8 cellular contexts compared by ENCODE assay signal in genomic region chr3:160413613-160414248, GRCh38. TPM values are rescaled to one million over a fixed set of nuclear protein-coding genes. Genes with fewer than 3 reads are reported as not detected.
A peak's percentile ranks its signal among the peaks of the same experiment; 100 is the strongest.
DNase-seq lines count a peak whose midpoint lies in the region; ATAC-seq and TF ChIP-seq lines count a peak whose summit lies in the region.

No MANE protein-coding gene starts in this region.

- peak; percentile 83 for ATAC-seq in HG03103 (IDR thresholded peaks at IDR 0.05; ENCODE audit: low read depth, unreplicated experiment)

- DNase-seq in NCI-H510A treated with DMSO at 0.1 percent for 48 hours (lab: John Stamatoyannopoulos, UW) (peak; percentile 82), NCI-H510A (lab: John Stamatoyannopoulos, UW) (no peak), NCI-H2227 (lab: John Stamatoyannopoulos, UW; ENCODE audit: unreplicated experiment) (peak; percentile 49), cardiac fibroblast (ENCODE audit: low read depth in 2 of 2) (peak; percentile 88 to 90), kidney epithelial cell (ENCODE audit: low read depth) (no peak)
- peak; percentile 49 to 58 for DNase-seq in stimulated activated CD4-positive, alpha-beta T cell treated with anti-CD3 and anti-CD28 coated beads, Interleukin-2, amount 100 ng/mL, for 48 hours

- H3K4me3 ChIP-seq in cardiac fibroblast (replicated peaks in 1 of 2; ENCODE audit: low read depth in 2 of 2, low read length in 2 of 2) (no peak overlapping the region), kidney epithelial cell (ENCODE audit: low read depth, low read length) (no peak overlapping the region)

- H3K27ac ChIP-seq in VCaP, result no peak overlapping the region

- peak; percentile 90 for TF ChIP-seq CTCF in VCaP (conservative IDR thresholded peaks at IDR 0.05)
- peak; percentile 77 for TF ChIP-seq CTCF in cardiac fibroblast (IDR thresholded peaks at IDR 0.05; ENCODE audit: low read depth, low read length)
- TF ChIP-seq CTCF in kidney epithelial cell (IDR thresholded peaks at IDR 0.05; ENCODE audit: insufficient read depth, low read length, poor library complexity, severe bottlenecking), result peak; percentile 78

- H3K36me3 ChIP-seq in kidney epithelial cell (ENCODE audit: control insufficient read depth, insufficient read depth, low read length), result peaks cover 1% of the 10 kb centered on the region

- H3K27me3 ChIP-seq in kidney epithelial cell (ENCODE audit: control insufficient read depth, insufficient read depth, low read length), result no peaks in the 10 kb centered on the region

RNA-seq across cellular contexts. Expression of gene SMC4, which starts 14.3 kb away (rescaled TPM):
- 23.1 and 39.2 TPM in 2 replicates for total RNA-seq in kidney epithelial cell

RNA-seq across cellular contexts. Expression of gene IFT80, which starts 14.7 kb away (rescaled TPM):
- total RNA-seq in kidney epithelial cell, result 24.0 and 24.7 TPM in 2 replicates

RNA-seq across cellular contexts. Expression of gene TRIM59, which starts 35.9 kb away (rescaled TPM):
- 13.8 and 20.9 TPM in 2 replicates for total RNA-seq in kidney epithelial cell

Comparison
In these comparisons a context has a peak if more than half of its experiments do, and no peak if none do; other contexts are left out.
1. DNase-seq: peak in NCI-H510A treated with DMSO at 0.1 percent for 48 hours (single experiment), NCI-H2227 (single experiment), cardiac fibroblast (2 of 2) and stimulated activated CD4-positive, alpha-beta T cell treated with anti-CD3 and anti-CD28 coated beads, Interleukin-2, amount 100 ng/mL, for 48 hours (2 of 2); none in NCI-H510A (single experiment) and kidney epithelial cell (single experiment).
2. Peak in every context shown above with its lines, with median percentiles within 50 percentile points of each other: CTCF ChIP-seq.